In genomic region chr17:73710095-73710592, GRCh38 we compare ENCODE assay signal across 8 cellular contexts.
DNase-seq lines count a peak whose midpoint lies in the region; ATAC-seq and TF ChIP-seq lines count a peak whose summit lies in the region.

No MANE protein-coding gene starts in this region.

- ATAC-seq in activated CD8-positive, alpha-beta memory T cell treated with anti-CD3 and anti-CD28 coated beads, Interleukin-2, amount 10 ng/mL, durations not matched to agents 7 days and 5 days = peak; percentile 74
- peak; percentile 59 to 79 (median 75) for ATAC-seq in natural killer cell

- H3K4me3 Mint-ChIP-seq in activated CD8-positive, alpha-beta memory T cell treated with anti-CD3 and anti-CD28 coated beads, Interleukin-2, amount 10 ng/mL, durations not matched to agents 7 days and 5 days = no peak overlapping the region
- no peak overlapping the region for H3K4me3 Mint-ChIP-seq in natural killer cell

- peaks cover 31% of the 10 kb centered on the region for H3K27me3 Mint-ChIP-seq in activated CD8-positive, alpha-beta memory T cell treated with anti-CD3 and anti-CD28 coated beads, Interleukin-2, amount 10 ng/mL, durations not matched to agents 7 days and 5 days
- H3K27me3 Mint-ChIP-seq in natural killer cell (ENCODE audit: low read depth in 2 of 2) = peaks cover 31 to 60% of the 10 kb centered on the region in 2 donors

- H3K9me3 ChIP-seq in stomach = peaks cover 0 to 9% (median 6%) of the 10 kb centered on the region in 4 donors

- H3K27me3 ChIP-seq in stomach = peaks cover 0 to 67% (median 8%) of the 10 kb centered on the region in 3 donors

- WGBS in stomach, 5 donors = 13 to 17% (median 14%) methylated on average over 15 of the region's 15 CpGs

- no peaks in the 10 kb centered on the region for H3K36me3 Mint-ChIP-seq in activated CD8-positive, alpha-beta memory T cell treated with anti-CD3 and anti-CD28 coated beads, Interleukin-2, amount 10 ng/mL, durations not matched to agents 7 days and 5 days
- H3K36me3 Mint-ChIP-seq in natural killer cell = no peaks in the 10 kb centered on the region

- H3K27ac Mint-ChIP-seq in activated CD8-positive, alpha-beta memory T cell treated with anti-CD3 and anti-CD28 coated beads, Interleukin-2, amount 10 ng/mL, durations not matched to agents 7 days and 5 days = peak overlapping the region; percentile 41
- H3K27ac Mint-ChIP-seq in natural killer cell = no peak overlapping the region

- peaks cover 0 to 6% (median 0%) of the 10 kb centered on the region in 4 donors for H3K4me1 ChIP-seq in stomach

- TF ChIP-seq EP300 in stomach (IDR thresholded peaks at IDR 0.05) = no peak

- no peaks in the 10 kb centered on the region for H3K36me3 ChIP-seq in stomach

- peak; percentile 50 for TF ChIP-seq CTCF in AG04449 (IDR thresholded peaks at IDR 0.05; ENCODE audit: insufficient read depth, low read length, missing control alignments)
- peak; percentile 83 for TF ChIP-seq CTCF in epithelial cell of esophagus (IDR thresholded peaks at IDR 0.05; ENCODE audit: insufficient read depth, low read depth, low read length, missing control alignments)
- peak; percentile 87 for TF ChIP-seq CTCF in natural killer cell (IDR thresholded peaks at IDR 0.05)
- peak in 5 of 7 experiments; percentile 63 to 80 (median 69) for TF ChIP-seq CTCF in stomach (IDR thresholded peaks at IDR 0.05)

- no peak overlapping the region for H3K4me3 ChIP-seq in AG04449 (ENCODE audit: low read depth, low read length)
- no peak overlapping the region for H3K4me3 ChIP-seq in epithelial cell of esophagus (ENCODE audit: low read length)
- no peak overlapping the region for H3K4me3 ChIP-seq in stomach

- H3K27ac ChIP-seq in stomach = no peak overlapping the region

- TF ChIP-seq POLR2A in stomach (IDR thresholded peaks at IDR 0.05) = no peak

- POLR2A ChIA-PET in AG04449 (lab: Yijun Ruan, JAX) = no interaction called here

- DNase-seq in AG04449 (ENCODE audit: low read depth, low spot score) (no peak), GM19238 (ENCODE audit: insufficient read length, low spot score) (peak; percentile 59), NCI-H748 treated with DMSO at 0.1 percent for 48 hours (lab: John Stamatoyannopoulos, UW) (peak; percentile 24), epithelial cell of esophagus (ENCODE audit: low read depth) (peak; percentile 73), natural killer cell (peak; percentile 45), stomach (peak; percentile 65), cerebellar nuclear complex (lab: John Stamatoyannopoulos, UW) (no peak)
- peak; percentile 76 for DNase-seq in activated CD8-positive, alpha-beta memory T cell treated with anti-CD3 and anti-CD28 coated beads, Interleukin-2, amount 10 ng/mL, durations not matched to agents 7 days and 5 days

- peaks cover 13% of the 10 kb centered on the region for H3K4me1 Mint-ChIP-seq in activated CD8-positive, alpha-beta memory T cell treated with anti-CD3 and anti-CD28 coated beads, Interleukin-2, amount 10 ng/mL, durations not matched to agents 7 days and 5 days
- peaks cover 7 to 12% of the 10 kb centered on the region in 2 donors for H3K4me1 Mint-ChIP-seq in natural killer cell

- CTCF ChIA-PET in AG04449 (lab: Yijun Ruan, JAX) = interaction anchor here (0.9 to 3.6 kb wide), 4 partner anchors 12 to 284 kb away, joined by 3 to 37 read pairs (median 4); no protein-coding TSS in a partner anchor
- CTCF ChIA-PET in activated CD8-positive, alpha-beta memory T cell treated with anti-CD3 and anti-CD28 coated beads, Interleukin-2, amount 10 ng/mL, durations not matched to agents 7 days and 5 days (lab: Charles Lee) = interaction anchor here (0.8 to 4.7 kb wide), 16 partner anchors 9 to 340 kb away, joined by 3 to 55 read pairs (median 5); partner anchors contain the start of gene SDK2

- intact Hi-C loops in natural killer cell (cut with micrococcal nuclease) (loop anchor here (1.0 kb wide), 1 partner anchor 281 kb away; no protein-coding TSS in a partner anchor), stomach (cut with DNase I; ENCODE audit: low total_unique reads) (loop anchor here (5.0 to 10.0 kb wide), 2 partner anchors 135 to 273 kb away; no protein-coding TSS in a partner anchor)

- no peaks in the 10 kb centered on the region for H3K9me3 Mint-ChIP-seq in activated CD8-positive, alpha-beta memory T cell treated with anti-CD3 and anti-CD28 coated beads, Interleukin-2, amount 10 ng/mL, durations not matched to agents 7 days and 5 days (ENCODE audit: low read depth)
- no peaks in the 10 kb centered on the region for H3K9me3 Mint-ChIP-seq in natural killer cell

Comparison
In these comparisons a context has a peak if more than half of its experiments do, and no peak if none do; other contexts are left out.
1. DNase-seq: peak in GM19238 (single experiment), NCI-H748 treated with DMSO at 0.1 percent for 48 hours (single experiment), activated CD8-positive, alpha-beta memory T cell treated with anti-CD3 and anti-CD28 coated beads, Interleukin-2, amount 10 ng/mL, durations not matched to agents 7 days and 5 days (single experiment), epithelial cell of esophagus (single experiment), natural killer cell (single experiment) and stomach (single experiment); none in AG04449 (single experiment) and cerebellar nuclear complex (0 of 2).
2. Peak in every context shown above with its lines, with median percentiles within 50 percentile points of each other: CTCF ChIP-seq.